ENCODE assay signal across 7 cellular contexts in the genomic region with DNA sequence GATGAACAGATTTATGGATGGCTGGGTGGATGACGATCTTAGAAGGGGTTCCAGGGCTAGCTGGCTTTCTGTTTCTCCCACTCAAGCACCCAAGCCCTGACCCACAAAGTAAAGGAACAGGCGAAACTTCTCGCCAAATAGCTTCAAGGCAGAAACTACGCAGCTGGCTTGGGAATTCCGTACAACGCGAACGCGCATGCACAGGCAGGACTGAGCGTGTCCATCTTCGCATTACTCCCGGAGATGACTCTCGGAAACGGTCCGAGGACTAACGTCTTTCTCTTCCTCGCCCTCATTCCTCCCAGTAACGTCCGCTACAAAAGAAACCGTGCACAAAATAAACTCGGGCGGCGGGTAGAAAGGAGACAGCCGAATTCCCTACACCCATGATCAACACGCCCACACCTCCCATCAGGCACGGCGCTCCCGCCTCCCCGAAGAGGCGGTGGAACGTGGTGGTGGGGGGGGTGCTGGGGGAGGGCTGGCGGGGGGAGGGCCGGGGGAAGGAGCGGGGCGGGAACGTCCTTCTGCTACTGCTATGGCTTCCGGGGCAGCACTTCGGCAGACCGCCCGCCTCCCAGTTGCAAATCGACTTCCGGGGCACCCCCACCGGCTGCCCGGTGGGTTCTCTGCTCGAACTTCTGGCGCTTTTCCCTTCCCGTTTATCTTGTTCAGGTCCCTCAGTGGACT. TPM values are rescaled to one million over a fixed set of nuclear protein-coding genes. Genes with fewer than 3 reads are reported as not detected.
A peak's percentile ranks its signal among the peaks of the same experiment; 100 is the strongest.
DNase-seq lines count a peak whose midpoint lies in the region; ATAC-seq, FAIRE-seq and TF ChIP-seq lines count a peak whose summit lies in the region.
"Not testable (repeated sequence)": the region's sequence is repeated elsewhere in the genome, so short reads cannot be mapped to it uniquely, and the experiment has no call there.

No MANE protein-coding gene starts in this region.

- H3K4me1 ChIP-seq in K562 (replicated peaks in 1 of 2; ENCODE audit: control insufficient read depth in 2 of 2, insufficient read depth in 2 of 2, low read length in 2 of 2) (peaks cover 0 to 13% of the 10 kb centered on the region in 2 experiments; a peak in 4 of 5 replicates), right lobe of liver (peaks cover 0 to 23% (median 3%) of the 10 kb centered on the region in 4 donors)

- TF ChIP-seq CTCF in K562 (IDR thresholded peaks at IDR 0.05 in 2 of 3, conservative IDR thresholded peaks at IDR 0.05 in 1 of 3; ENCODE audit: insufficient read depth in 2 of 3, low read depth in 1 of 3, low read length in 3 of 3); right lobe of liver (IDR thresholded peaks at IDR 0.05): not testable (repeated sequence)

- CTCF ChIA-PET in K562 (lab: Yijun Ruan, JAX; ENCODE audit: low intra/inter-chr PET ratio), result not testable (repeated sequence)

- not testable (repeated sequence) for H3K9me1 ChIP-seq in K562 (ENCODE audit: control insufficient read depth, insufficient read depth, low read length)

- not testable (repeated sequence) for BruUV-seq in K562 (replicated peaks; lab: Mats Ljungman, UMichigan)

- not testable (repeated sequence) for TF ChIP-seq RAD21 in K562 (CRISPR knock-in tag; conservative IDR thresholded peaks at IDR 0.05 in 1 of 2, IDR thresholded peaks at IDR 0.05 in 1 of 2)

- POLR2A ChIA-PET in K562 (lab: Yijun Ruan, JAX), result not testable (repeated sequence)

- H2AFZ ChIP-seq in K562 (ENCODE audit: low read depth, low read length), result not testable (repeated sequence)

- not testable (repeated sequence) for H4K20me1 ChIP-seq in K562 (replicated peaks; ENCODE audit: control insufficient read depth, insufficient read depth, low read length)

- peak; percentile 69 for FAIRE-seq in K562 (lab: Jason Lieb, UNC)

- TF ChIP-seq EP300 in K562 (IDR thresholded peaks at IDR 0.05; ENCODE audit: low read length), result not testable (repeated sequence)

- not testable (repeated sequence) for TF ChIP-seq POLR2A in K562 (conservative IDR thresholded peaks at IDR 0.05); right lobe of liver (IDR thresholded peaks at IDR 0.05)

- DNase-seq in K562 (ENCODE audit: extremely low read depth in 1 of 4, low spot score in 3 of 4); right lobe of liver: not testable (repeated sequence)

- WGBS in K562 (ENCODE audit: insufficient coverage, low coverage, missing lambda C conversion rate), result no CpG with 5 or more reads among the region's 47 CpGs
- no CpG with 5 or more reads among the region's 47 CpGs for WGBS in right lobe of liver (ENCODE audit: insufficient coverage, low coverage, low lambda C conversion rate, missing lambda C conversion rate)

- not testable (repeated sequence) for H3K9me3 ChIP-seq in K562 (replicated peaks; ENCODE audit: control insufficient read depth, insufficient read depth, low read depth, low read length); right lobe of liver

- not testable (repeated sequence) for H3K27ac ChIP-seq in K562 (ENCODE audit: extremely low read depth, low read depth, low read length); right lobe of liver

- H3K9ac ChIP-seq in K562 (ENCODE audit: insufficient read depth in 1 of 2, low read depth in 2 of 2, low read length in 2 of 2), result not testable (repeated sequence)

- in situ Hi-C loops in K562 (cut with MboI), result not testable (repeated sequence)

- not testable (repeated sequence) for H3K4me2 ChIP-seq in K562 (ENCODE audit: insufficient read depth, low read length)

- intact Hi-C loops in K562 (cut with micrococcal nuclease); right lobe of liver (cut with DNase I): not testable (repeated sequence)

- not testable (repeated sequence) for H3K36me3 ChIP-seq in K562 (ENCODE audit: control insufficient read depth, insufficient read depth, low read length); right lobe of liver

- not testable (repeated sequence) for H3K27me3 ChIP-seq in K562 (ENCODE audit: control insufficient read depth in 2 of 2, insufficient read depth in 2 of 2, low read length in 2 of 2); right lobe of liver

- peak; percentile 20 for ATAC-seq in GM18519 (IDR thresholded peaks at IDR 0.05; ENCODE audit: low FRiP score, unreplicated experiment)
- ATAC-seq in GM19463 (IDR thresholded peaks at IDR 0.05; ENCODE audit: unreplicated experiment), result peak; percentile 36
- peak; percentile 45 for ATAC-seq in HG02588 (IDR thresholded peaks at IDR 0.05; ENCODE audit: unreplicated experiment)
- ATAC-seq in HG03095 (IDR thresholded peaks at IDR 0.05; ENCODE audit: unreplicated experiment), result peak; percentile 37
- ATAC-seq in HG03575 (IDR thresholded peaks at IDR 0.05; ENCODE audit: extremely low read depth, insufficient number of reproducible peaks, low FRiP score, unreplicated experiment), result peak; percentile 13
- peak; percentile 78 for ATAC-seq in K562
- ATAC-seq in right lobe of liver, result peak; percentile 69 to 80 (median 76)

- H3K4me3 ChIP-seq in K562, right lobe of liver: not testable (repeated sequence)

- H3K79me2 ChIP-seq in K562 (ENCODE audit: control insufficient read depth, insufficient read depth, low read length), result not testable (repeated sequence)

RNA-seq across cellular contexts. Expression of gene PBDC1, which starts 27.8 kb away (rescaled TPM):
- 2.2 and 8.4 TPM in 2 replicates for total RNA-seq in K562 (2011; cell fraction: chromatin; rRNA removed; ENCODE audit: low replicate concordance)
- total RNA-seq in K562 (2011; cell fraction: nucleolus; rRNA removed), result 2.8 and 3.3 TPM in 2 replicates
- total RNA-seq in K562 (2011; cell fraction: nucleoplasm; rRNA removed), result 3.1 and 3.5 TPM in 2 replicates
- total RNA-seq in K562 (2014; rRNA removed) (8.2 and 8.8 TPM in 2 replicates), K562 (2014; rRNA removed; fragmentation: Illumina TruSeq; extraction: Trizol) (14.8 and 18.8 TPM in 2 replicates), K562 (2015; rRNA removed; fragmentation: Illumina TruSeq; extraction: Trizol) (15.9 and 17.1 TPM in 2 replicates), K562 (2021) (12.3 and 14.7 TPM in 2 replicates), right lobe of liver (10 to 100 TPM; 11.9 to 20.6 (median 14.6) TPM)
- polyA plus RNA-seq in K562 (2011; rRNA removed) (10.9 and 18.8 TPM in 2 replicates), K562 (2014; fragmentation: Illumina TruSeq; extraction: Trizol) (28.6 and 33.8 TPM in 2 replicates), K562 (2014; fragmentation: Nextera tagmentation; extraction: Ambion mirVana) (10 to 100 TPM; 46.3 to 46.9 TPM), K562 (2014; rRNA removed) (15.7 and 16.1 TPM in 2 replicates)
- 10.3 and 14.3 TPM in 2 replicates for polyA plus RNA-seq in K562 (2011; cell fraction: cytosol; rRNA removed)
- polyA plus RNA-seq in K562 (2011; cell fraction: nucleus; rRNA removed), result 5.0 and 5.3 TPM in 2 replicates
- polyA plus RNA-seq in K562 (2012), result 11.7 and 28.9 TPM in 2 replicates
- 12.6 and 13.1 TPM in 2 replicates for polyA minus RNA-seq in K562 (2011; rRNA and poly(A)+ RNA removed)
- polyA minus RNA-seq in K562 (2011; cell fraction: cytosol; rRNA and poly(A)+ RNA removed), result 6.5 and 6.9 TPM in 2 replicates
- polyA minus RNA-seq in K562 (2011; cell fraction: nucleus; rRNA and poly(A)+ RNA removed), result 2.7 and 4.3 TPM in 2 replicates

Comparison
In these comparisons a context has a peak if more than half of its experiments do, and no peak if none do; other contexts are left out.
1. ATAC-seq: peak in every context shown above with its lines; median percentile 78 in K562; 76 in right lobe of liver; 45 in HG02588; 37 in HG03095; 36 in GM19463; 20 in GM18519; 13 in HG03575.